ENCODE assay signal across 9 cellular contexts in genomic region chr3:38131621-38132369, GRCh38. TPM values are rescaled to one million over a fixed set of nuclear protein-coding genes. Genes with fewer than 3 reads are reported as not detected.
DNase-seq lines count a peak whose midpoint lies in the region; ATAC-seq lines count a peak whose summit lies in the region.
"Had no signal": no experiment of that assay in that cellular context is flagged by ENCODE, and none has a peak within 500 bp of the region (broad histone marks: within the 10 kb centered on the region; RNA-seq: fewer than 3 reads in every experiment).

No MANE protein-coding gene starts in this region.

- H3K36me3 Mint-ChIP-seq in activated naive CD8-positive, alpha-beta T cell, result no peaks in the 10 kb centered on the region

- H3K4me1 Mint-ChIP-seq in activated naive CD8-positive, alpha-beta T cell (ENCODE audit: low read depth), result peaks cover 38% of the 10 kb centered on the region

- H3K56ac ChIP-seq in mesendoderm (ENCODE audit: low read length), result no peak overlapping the region

- peak overlapping the region; percentile 54 for H3K27ac Mint-ChIP-seq in activated naive CD8-positive, alpha-beta T cell

- H2BK5ac ChIP-seq in mesendoderm (ENCODE audit: low read length), result no peak overlapping the region

- H3K9ac ChIP-seq in mesendoderm (ENCODE audit: low read length), result no peak overlapping the region

- DNase-seq in Daoy (ENCODE audit: low read depth) (peak; percentile 32), Kasumi-1 (lab: John Stamatoyannopoulos, UW) (peak; percentile 54 to 60), mesendoderm (peak; percentile 74), NCI-H146 treated with DMSO at 0.1 percent for 48 hours (lab: John Stamatoyannopoulos, UW; ENCODE audit: unreplicated experiment) (no peak), foreskin melanocyte (no peak)

- peaks cover 14% of the 10 kb centered on the region for H3K36me3 ChIP-seq in mesendoderm (ENCODE audit: control insufficient read depth, insufficient read depth, low read length)

- H4K5ac ChIP-seq in mesendoderm (ENCODE audit: low read length), result no peak overlapping the region

- no peak overlapping the region for H3K23ac ChIP-seq in mesendoderm (ENCODE audit: low read length)

- no peak overlapping the region for H3K4me3 Mint-ChIP-seq in activated naive CD8-positive, alpha-beta T cell

- H4K8ac ChIP-seq in mesendoderm (ENCODE audit: low read depth, low read length), result no peak overlapping the region

- H3K27ac ChIP-seq in mesendoderm (ENCODE audit: low read depth, low read length), result no peak overlapping the region
- H3K27ac ChIP-seq: thoracic aorta had no signal

- H3K79me1 ChIP-seq in mesendoderm (ENCODE audit: low read length), result peaks cover 10% of the 10 kb centered on the region

- no peaks in the 10 kb centered on the region for H3K9me3 Mint-ChIP-seq in activated naive CD8-positive, alpha-beta T cell (ENCODE audit: low read depth)

- H3K4me2 ChIP-seq in mesendoderm (ENCODE audit: low read length), result no peak overlapping the region

- WGBS in mesendoderm (ENCODE audit: extremely low coverage, insufficient coverage, low lambda C conversion rate), result no CpG with 5 or more reads among the region's 6 CpGs

- no peak overlapping the region for H2AK5ac ChIP-seq in mesendoderm (ENCODE audit: low read length)

- no peaks in the 10 kb centered on the region for H3K27me3 Mint-ChIP-seq in activated naive CD8-positive, alpha-beta T cell

- no peak overlapping the region for H3K4ac ChIP-seq in mesendoderm (ENCODE audit: low read depth, low read length)

- no peak overlapping the region for H3K18ac ChIP-seq in mesendoderm (ENCODE audit: low read length)

- H3K79me2 ChIP-seq in mesendoderm (ENCODE audit: control insufficient read depth, insufficient read depth, low read length), result peaks cover 7% of the 10 kb centered on the region

- no peak overlapping the region for H3K4me3 ChIP-seq in mesendoderm (ENCODE audit: low read length)
- H3K4me3 ChIP-seq: thoracic aorta had no signal

- ATAC-seq in GM19467 (IDR thresholded peaks at IDR 0.05; ENCODE audit: unreplicated experiment) (no peak), HG02798 (IDR thresholded peaks at IDR 0.05; ENCODE audit: poor library complexity, unreplicated experiment) (no peak)

- H2BK120ac ChIP-seq in mesendoderm (ENCODE audit: low read depth, low read length), result no peak overlapping the region

- H3K27me3 ChIP-seq in mesendoderm (ENCODE audit: insufficient read depth, low read length, poor library complexity), result no peaks in the 10 kb centered on the region

- no peak overlapping the region for H2BK15ac ChIP-seq in mesendoderm (replicated peaks; ENCODE audit: low read depth)

- H3K4me1 ChIP-seq in mesendoderm (ENCODE audit: control insufficient read depth, low read depth, low read length), result no peaks in the 10 kb centered on the region

RNA-seq across cellular contexts. Expression of gene ACAA1, which starts 5.1 kb away (rescaled TPM):
- 11.2 and 13.1 TPM in 2 replicates for total RNA-seq in Daoy (2014; rRNA removed; shearing (Covaris generic))
- 16.5 TPM for polyA plus RNA-seq in mesendoderm (2013, experiment 1 of 2)
- 16.7 TPM for polyA plus RNA-seq in mesendoderm (2013, experiment 2 of 2)

RNA-seq across cellular contexts. Expression of gene MYD88, which starts 6.7 kb away (rescaled TPM):
- 4.4 and 8.1 TPM in 2 replicates for total RNA-seq in Daoy (2014; rRNA removed; shearing (Covaris generic))
- polyA plus RNA-seq in mesendoderm (2013, experiment 1 of 2), result 26.2 TPM
- polyA plus RNA-seq in mesendoderm (2013, experiment 2 of 2), result 26.8 TPM

RNA-seq across cellular contexts. Expression of gene OXSR1, which starts 33.5 kb away (rescaled TPM):
- 22.6 and 23.6 TPM in 2 replicates for total RNA-seq in Daoy (2014; rRNA removed; shearing (Covaris generic))
- polyA plus RNA-seq in mesendoderm (2013, experiment 1 of 2), result 24.2 TPM
- 24.6 TPM for polyA plus RNA-seq in mesendoderm (2013, experiment 2 of 2)

Comparison
In these comparisons a context has a peak if more than half of its experiments do, and no peak if none do; other contexts are left out.
1. DNase-seq: peak in Daoy (single experiment), Kasumi-1 (2 of 2) and mesendoderm (single experiment); none in NCI-H146 treated with DMSO at 0.1 percent for 48 hours (single experiment) and foreskin melanocyte (single experiment).